ENCODE assay signal across 18 cellular contexts in the genomic region with DNA sequence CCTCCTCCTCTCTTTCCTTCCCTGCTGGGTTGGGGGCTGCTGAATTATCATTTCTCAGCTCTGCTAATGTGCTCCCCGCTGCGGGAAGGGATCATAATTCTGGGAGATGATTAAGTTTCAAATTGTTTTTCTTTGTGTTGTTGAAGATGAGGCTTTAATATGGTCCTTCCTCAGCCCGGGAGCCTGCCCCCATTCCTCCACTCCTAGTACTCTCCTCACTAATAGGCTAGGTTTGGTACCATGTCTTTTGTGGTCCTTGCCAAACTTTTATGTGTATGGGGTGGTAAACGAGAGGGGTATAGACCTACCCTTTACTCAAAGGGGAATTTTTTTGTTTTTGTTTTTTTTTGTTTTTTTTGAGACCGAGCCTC.
DNase-seq lines count a peak whose midpoint lies in the region; ATAC-seq and TF ChIP-seq lines count a peak whose summit lies in the region.
"Had no signal": no experiment of that assay in that cellular context is flagged by ENCODE, and none has a peak within 500 bp of the region (broad histone marks: within the 10 kb centered on the region; RNA-seq: fewer than 3 reads in every experiment).

No MANE protein-coding gene starts in this region.

- peaks cover 43% of the 10 kb centered on the region for H3K4me1 ChIP-seq in HUES6 (ENCODE audit: control insufficient read depth, insufficient read depth, low read length)

- DNase-seq in caudate nucleus (lab: John Stamatoyannopoulos, UW): no peak
- peak; percentile 5 for DNase-seq in iPS-NIHi7 (ENCODE audit: extremely low spot score)
- no peak for DNase-seq in substantia nigra (lab: John Stamatoyannopoulos, UW)
- no peak for DNase-seq in stimulated activated CD4-positive, alpha-beta T cell treated with anti-CD3 and anti-CD28 coated beads, Interleukin-12 subunit alpha, Interleukin-12 subunit beta, amount 100 ng/mL, for 4 hours
- no peak for DNase-seq in foreskin fibroblast
- DNase-seq: activated CD4-positive, alpha-beta T cell treated with anti-CD3 and anti-CD28 coated beads, Interleukin-2, amount 50 U/mL, for 4 hours; DND-41; effector CD8-positive, alpha-beta T cell; NCI-H1694; NCI-H2171 treated with DMSO at 0.1 percent for 48 hours; NCI-H526 treated with DMSO at 0.1 percent for 48 hours; SIG-M5 had no signal

- H3K4me3 ChIP-seq in HUES6 (ENCODE audit: low read depth, low read length): peak overlapping the region; percentile 59
- H3K4me3 ChIP-seq in foreskin fibroblast (ENCODE audit: low read depth in 1 of 2, low read length in 2 of 2): no peak overlapping the region
- H3K4me3 ChIP-seq: ovary had no signal

- H3K27ac ChIP-seq in HUES6 (ENCODE audit: low read depth, low read length) (no peak overlapping the region), caudate nucleus (ENCODE audit: low read depth, low read length) (peak overlapping the region; percentile 97), substantia nigra (ENCODE audit: low read depth, low read length, poor library complexity, severe bottlenecking) (peak overlapping the region; percentile 98)
- H3K27ac ChIP-seq: heart right ventricle, ovary had no signal

- no peak for TF ChIP-seq CTCF in foreskin fibroblast (IDR thresholded peaks at IDR 0.05; ENCODE audit: low read depth, low read length)

- H3K27me3 ChIP-seq in HUES6 (ENCODE audit: control insufficient read depth, insufficient read depth, low read length): peaks cover 45% of the 10 kb centered on the region
- H3K27me3 ChIP-seq: ovary had no signal

- no peaks in the 10 kb centered on the region for H3K9me3 ChIP-seq in HUES6 (ENCODE audit: control insufficient read depth, insufficient read depth, low read depth, low read length)
- H3K9me3 ChIP-seq: heart right ventricle, ovary had no signal

- H3K9ac ChIP-seq in HUES6 (ENCODE audit: low read length): no peak overlapping the region

- no peaks in the 10 kb centered on the region for H3K36me3 ChIP-seq in HUES6 (ENCODE audit: control insufficient read depth, insufficient read depth, low read length)
- H3K36me3 ChIP-seq: heart right ventricle, ovary had no signal

- ATAC-seq in GM19395 (IDR thresholded peaks at IDR 0.05; ENCODE audit: unreplicated experiment): no peak
- ATAC-seq: activated T-cell treated with anti-CD3 and anti-CD28 coated beads, Interleukin-2, amount 50 U/mL, for 72 hours; heart right ventricle; left lobe of liver had no signal
